ENCODE assay signal across 1 cellular context in the genomic region with DNA sequence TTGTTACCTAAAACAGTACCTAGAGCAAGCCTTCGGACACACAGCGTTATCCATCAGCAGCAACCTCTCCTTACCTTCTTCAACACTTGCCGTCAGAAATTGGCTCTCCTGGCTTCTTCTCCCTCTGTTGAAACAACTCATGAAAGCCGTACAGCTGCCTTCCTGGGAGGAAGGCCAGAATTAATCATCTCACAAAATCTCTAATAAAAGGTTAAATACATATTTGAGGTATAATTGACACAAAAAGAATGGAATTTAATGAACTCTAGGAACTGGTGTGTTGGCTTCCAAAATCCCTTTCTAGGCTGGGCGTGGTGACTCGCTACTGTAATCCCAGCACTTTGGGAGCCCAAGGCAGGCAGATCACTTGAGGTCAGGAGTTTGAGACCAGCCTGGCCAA.
TF ChIP-seq lines count a peak whose summit lies in the region.

No MANE protein-coding gene starts in this region.

TF ChIP-seq in GM23338, 12 proteins besides CTCF, POLR2A, EP300 and RAD21 (continued from another document):
- TF ChIP-seq, protein P1, sequence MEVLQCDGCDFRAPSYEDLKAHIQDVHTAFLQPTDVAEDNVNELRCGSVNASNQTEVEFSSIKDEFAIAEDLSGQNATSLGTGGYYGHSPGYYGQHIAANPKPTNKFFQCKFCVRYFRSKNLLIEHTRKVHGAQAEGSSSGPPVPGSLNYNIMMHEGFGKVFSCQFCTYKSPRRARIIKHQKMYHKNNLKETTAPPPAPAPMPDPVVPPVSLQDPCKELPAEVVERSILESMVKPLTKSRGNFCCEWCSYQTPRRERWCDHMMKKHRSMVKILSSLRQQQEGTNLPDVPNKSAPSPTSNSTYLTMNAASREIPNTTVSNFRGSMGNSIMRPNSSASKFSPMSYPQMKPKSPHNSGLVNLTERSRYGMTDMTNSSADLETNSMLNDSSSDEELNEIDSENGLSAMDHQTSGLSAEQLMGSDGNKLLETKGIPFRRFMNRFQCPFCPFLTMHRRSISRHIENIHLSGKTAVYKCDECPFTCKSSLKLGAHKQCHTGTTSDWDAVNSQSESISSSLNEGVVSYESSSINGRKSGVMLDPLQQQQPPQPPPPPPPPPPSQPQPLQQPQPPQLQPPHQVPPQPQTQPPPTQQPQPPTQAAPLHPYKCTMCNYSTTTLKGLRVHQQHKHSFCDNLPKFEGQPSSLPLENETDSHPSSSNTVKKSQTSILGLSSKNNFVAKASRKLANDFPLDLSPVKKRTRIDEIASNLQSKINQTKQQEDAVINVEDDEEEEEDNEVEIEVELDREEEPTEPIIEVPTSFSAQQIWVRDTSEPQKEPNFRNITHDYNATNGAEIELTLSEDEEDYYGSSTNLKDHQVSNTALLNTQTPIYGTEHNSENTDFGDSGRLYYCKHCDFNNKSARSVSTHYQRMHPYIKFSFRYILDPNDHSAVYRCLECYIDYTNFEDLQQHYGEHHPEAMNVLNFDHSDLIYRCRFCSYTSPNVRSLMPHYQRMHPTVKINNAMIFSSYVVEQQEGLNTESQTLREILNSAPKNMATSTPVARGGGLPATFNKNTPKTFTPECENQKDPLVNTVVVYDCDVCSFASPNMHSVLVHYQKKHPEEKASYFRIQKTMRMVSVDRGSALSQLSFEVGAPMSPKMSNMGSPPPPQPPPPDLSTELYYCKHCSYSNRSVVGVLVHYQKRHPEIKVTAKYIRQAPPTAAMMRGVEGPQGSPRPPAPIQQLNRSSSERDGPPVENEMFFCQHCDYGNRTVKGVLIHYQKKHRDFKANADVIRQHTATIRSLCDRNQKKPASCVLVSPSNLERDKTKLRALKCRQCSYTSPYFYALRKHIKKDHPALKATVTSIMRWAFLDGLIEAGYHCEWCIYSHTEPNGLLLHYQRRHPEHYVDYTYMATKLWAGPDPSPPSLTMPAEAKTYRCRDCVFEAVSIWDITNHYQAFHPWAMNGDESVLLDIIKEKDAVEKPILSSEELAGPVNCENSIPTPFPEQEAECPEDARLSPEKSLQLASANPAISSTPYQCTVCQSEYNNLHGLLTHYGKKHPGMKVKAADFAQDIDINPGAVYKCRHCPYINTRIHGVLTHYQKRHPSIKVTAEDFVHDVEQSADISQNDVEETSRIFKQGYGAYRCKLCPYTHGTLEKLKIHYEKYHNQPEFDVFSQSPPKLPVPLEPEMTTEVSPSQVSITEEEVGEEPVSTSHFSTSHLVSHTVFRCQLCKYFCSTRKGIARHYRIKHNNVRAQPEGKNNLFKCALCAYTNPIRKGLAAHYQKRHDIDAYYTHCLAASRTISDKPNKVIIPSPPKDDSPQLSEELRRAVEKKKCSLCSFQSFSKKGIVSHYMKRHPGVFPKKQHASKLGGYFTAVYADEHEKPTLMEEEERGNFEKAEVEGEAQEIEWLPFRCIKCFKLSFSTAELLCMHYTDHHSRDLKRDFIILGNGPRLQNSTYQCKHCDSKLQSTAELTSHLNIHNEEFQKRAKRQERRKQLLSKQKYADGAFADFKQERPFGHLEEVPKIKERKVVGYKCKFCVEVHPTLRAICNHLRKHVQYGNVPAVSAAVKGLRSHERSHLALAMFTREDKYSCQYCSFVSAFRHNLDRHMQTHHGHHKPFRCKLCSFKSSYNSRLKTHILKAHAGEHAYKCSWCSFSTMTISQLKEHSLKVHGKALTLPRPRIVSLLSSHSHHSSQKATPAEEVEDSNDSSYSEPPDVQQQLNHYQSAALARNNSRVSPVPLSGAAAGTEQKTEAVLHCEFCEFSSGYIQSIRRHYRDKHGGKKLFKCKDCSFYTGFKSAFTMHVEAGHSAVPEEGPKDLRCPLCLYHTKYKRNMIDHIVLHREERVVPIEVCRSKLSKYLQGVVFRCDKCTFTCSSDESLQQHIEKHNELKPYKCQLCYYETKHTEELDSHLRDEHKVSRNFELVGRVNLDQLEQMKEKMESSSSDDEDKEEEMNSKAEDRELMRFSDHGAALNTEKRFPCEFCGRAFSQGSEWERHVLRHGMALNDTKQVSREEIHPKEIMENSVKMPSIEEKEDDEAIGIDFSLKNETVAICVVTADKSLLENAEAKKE (CRISPR knock-in tag; IDR thresholded peaks at IDR 0.05), result no peak
- TF ChIP-seq POLR2AphosphoS5 (IDR thresholded peaks at IDR 0.05; ENCODE audit: low read depth), result no peak
- TF ChIP-seq STAT1 (IDR thresholded peaks at IDR 0.05; ENCODE audit: unreplicated experiment), result no peak
- TF ChIP-seq EZH2phosphoT487 (IDR thresholded peaks at IDR 0.05; ENCODE audit: unreplicated experiment), result no peak
- TF ChIP-seq, protein P2, sequence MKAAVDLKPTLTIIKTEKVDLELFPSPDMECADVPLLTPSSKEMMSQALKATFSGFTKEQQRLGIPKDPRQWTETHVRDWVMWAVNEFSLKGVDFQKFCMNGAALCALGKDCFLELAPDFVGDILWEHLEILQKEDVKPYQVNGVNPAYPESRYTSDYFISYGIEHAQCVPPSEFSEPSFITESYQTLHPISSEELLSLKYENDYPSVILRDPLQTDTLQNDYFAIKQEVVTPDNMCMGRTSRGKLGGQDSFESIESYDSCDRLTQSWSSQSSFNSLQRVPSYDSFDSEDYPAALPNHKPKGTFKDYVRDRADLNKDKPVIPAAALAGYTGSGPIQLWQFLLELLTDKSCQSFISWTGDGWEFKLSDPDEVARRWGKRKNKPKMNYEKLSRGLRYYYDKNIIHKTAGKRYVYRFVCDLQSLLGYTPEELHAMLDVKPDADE (IDR thresholded peaks at IDR 0.05), result no peak
TF ChIP-seq in GM23338: peak in this region for 0.
